ENCODE assay signal across 18 cellular contexts in genomic region chr5:120160120-120160895, GRCh38.
A peak's percentile ranks its signal among the peaks of the same experiment; 100 is the strongest.
DNase-seq lines count a peak whose midpoint lies in the region; ATAC-seq and TF ChIP-seq lines count a peak whose summit lies in the region.
"Had no signal": no experiment of that assay in that cellular context is flagged by ENCODE, and none has a peak within 500 bp of the region (broad histone marks: within the 10 kb centered on the region; RNA-seq: fewer than 3 reads in every experiment).

No MANE protein-coding gene starts in this region.

- no peak overlapping the region for H3K9ac ChIP-seq in GM23248
- H3K9ac ChIP-seq in mammary epithelial cell (ENCODE audit: insufficient read depth, low read length), result no peak overlapping the region

- in situ Hi-C loops in GM23248 (cut with MboI) (no loop called here), mammary epithelial cell (cut with MboI; ENCODE audit: low sequenced_read_pairs in 2 of 2) (no loop called here)

- H3K36me3 ChIP-seq in GM23248 (ENCODE audit: low read depth) (no peaks in the 10 kb centered on the region), mammary epithelial cell (ENCODE audit: insufficient read depth, low read length) (no peaks in the 10 kb centered on the region)
- H3K36me3 ChIP-seq: heart left ventricle, neutrophil had no signal

- no peaks in the 10 kb centered on the region for H3K79me2 ChIP-seq in GM23248 (ENCODE audit: insufficient read depth)
- no peaks in the 10 kb centered on the region for H3K79me2 ChIP-seq in mammary epithelial cell (ENCODE audit: insufficient read depth, low read length)

- no peaks in the 10 kb centered on the region for H3K27me3 ChIP-seq in GM23248 (replicated peaks; ENCODE audit: insufficient read depth)
- H3K27me3 ChIP-seq in mammary epithelial cell (ENCODE audit: insufficient read depth, low read length), result no peaks in the 10 kb centered on the region
- H3K27me3 ChIP-seq: heart left ventricle, neutrophil had no signal

- no peak overlapping the region for H3K27ac Mint-ChIP-seq in activated naive CD4-positive, alpha-beta T cell treated with anti-CD3 and anti-CD28 coated beads, Interleukin-2, amount 50 U/mL, for 72 hours
- H3K27ac Mint-ChIP-seq: activated naive CD8-positive, alpha-beta T cell treated with anti-CD3 and anti-CD28 coated beads, Interleukin-2, amount 10 ng/mL, durations not matched to agents 7 days and 5 days; CD4-positive, alpha-beta T cell had no signal

- intact Hi-C loops in mammary epithelial cell (cut with micrococcal nuclease), result no loop called here

- CTCF ChIA-PET in mammary epithelial cell (lab: Charles Lee; ENCODE audit: low non-redundant PET), result no interaction called here

- 31 to 37% methylated on average over 4 of the region's 4 CpGs for WGBS in GM23248 (ENCODE audit: low coverage in 1 of 2, low lambda C conversion rate in 2 of 2, missing lambda C conversion rate in 2 of 2), 2 experiments
- WGBS in mammary epithelial cell (ENCODE audit: low coverage, missing lambda C conversion rate), result 78% methylated on average over 4 of the region's 4 CpGs

- no peak for TF ChIP-seq CTCF in mammary epithelial cell (conservative IDR thresholded peaks at IDR 0.05 in 1 of 2, IDR thresholded peaks at IDR 0.05 in 1 of 2; ENCODE audit: extremely low read depth in 1 of 2, insufficient read depth in 1 of 2, low read depth in 1 of 2, low read length in 2 of 2)

- no peaks in the 10 kb centered on the region for H4K20me1 ChIP-seq in GM23248 (ENCODE audit: insufficient read depth)
- H4K20me1 ChIP-seq in mammary epithelial cell (ENCODE audit: insufficient read depth, low read length), result no peaks in the 10 kb centered on the region

- H3K4me3 ChIP-seq in GM23248 (no peak overlapping the region), mammary epithelial cell (replicated peaks in 1 of 3; ENCODE audit: insufficient read depth in 1 of 3, low read depth in 2 of 3, low read length in 3 of 3) (no peak overlapping the region)
- H3K4me3 ChIP-seq: heart left ventricle, skin epidermis had no signal

- H2AFZ ChIP-seq in GM23248, result no peak overlapping the region
- no peak overlapping the region for H2AFZ ChIP-seq in mammary epithelial cell (ENCODE audit: low read depth, low read length)

- dilution Hi-C loops in mammary epithelial cell (cut with HindIII; ENCODE audit: low sequenced_read_pairs), result no loop called here

- H3K4me1 ChIP-seq in GM23248 (ENCODE audit: insufficient read depth) (peaks cover 21% of the 10 kb centered on the region), mammary epithelial cell (ENCODE audit: insufficient read depth, low read length) (no peaks in the 10 kb centered on the region)
- H3K4me1 ChIP-seq: heart left ventricle had no signal

- no peak for ATAC-seq in HG03196 (IDR thresholded peaks at IDR 0.05; ENCODE audit: unreplicated experiment)
- ATAC-seq in activated naive CD4-positive, alpha-beta T cell treated with anti-CD3 and anti-CD28 coated beads, Interleukin-2, amount 50 U/mL, for 72 hours, result no peak
- ATAC-seq: heart left ventricle had no signal

- peak overlapping the region; percentile 58 for H3K27ac ChIP-seq in GM23248
- no peak overlapping the region for H3K27ac ChIP-seq in mammary epithelial cell (ENCODE audit: insufficient read depth, low read depth, low read length)
- H3K27ac ChIP-seq: heart left ventricle, HL-60, neutrophil, skin epidermis had no signal

- H3K9me3 ChIP-seq in GM23248 (ENCODE audit: low read depth), result no peaks in the 10 kb centered on the region
- H3K9me3 ChIP-seq in mammary epithelial cell (replicated peaks; ENCODE audit: insufficient read depth, low read length), result no peaks in the 10 kb centered on the region
- H3K9me3 ChIP-seq: heart left ventricle, neutrophil had no signal

- peak; percentile 86 for DNase-seq in GM23248
- peak; percentile 13 for DNase-seq in NCI-H2081 treated with DMSO at 0.1 percent for 48 hours (lab: John Stamatoyannopoulos, UW)
- DNase-seq in mammary epithelial cell, result peak; percentile 85
- DNase-seq in renal cortical epithelial cell (ENCODE audit: low read depth), result peak; percentile 70
- DNase-seq in activated naive CD4-positive, alpha-beta T cell treated with anti-CD3 and anti-CD28 coated beads, Interleukin-2, amount 50 U/mL, for 72 hours (ENCODE audit: low spot score in 2 of 2), result no peak
- DNase-seq in NCI-H526 (lab: John Stamatoyannopoulos, UW), result no peak
- DNase-seq: activated CD4-positive, alpha-beta T cell treated with anti-CD3 and anti-CD28 coated beads for 48 hours; activated naive CD8-positive, alpha-beta T cell treated with anti-CD3 and anti-CD28 coated beads, Interleukin-2, amount 10 ng/mL, durations not matched to agents 7 days and 5 days; CD4-positive, alpha-beta T cell; heart left ventricle; kidney; NCI-H2107; Right ventricle myocardium superior; stimulated activated naive CD4-positive, alpha-beta T cell had no signal

- H3K4me2 ChIP-seq in GM23248 (ENCODE audit: unreplicated experiment) (peak overlapping the region; percentile 27), mammary epithelial cell (ENCODE audit: insufficient read depth, low read depth, low read length) (no peak overlapping the region)

- no peaks in the 10 kb centered on the region for H3K9me2 ChIP-seq in GM23248 (ENCODE audit: insufficient read depth)

- no TSS peak for BruUV-seq in mammary epithelial cell (replicated peaks; lab: Mats Ljungman, UMichigan)

- no peaks in the 10 kb centered on the region for H3K9me3 Mint-ChIP-seq in activated naive CD4-positive, alpha-beta T cell treated with anti-CD3 and anti-CD28 coated beads, Interleukin-2, amount 50 U/mL, for 72 hours
- H3K9me3 Mint-ChIP-seq: activated naive CD8-positive, alpha-beta T cell treated with anti-CD3 and anti-CD28 coated beads, Interleukin-2, amount 10 ng/mL, durations not matched to agents 7 days and 5 days; CD4-positive, alpha-beta T cell had no signal

- H3F3A ChIP-seq in GM23248 (ENCODE audit: insufficient read depth), result peaks cover 12% of the 10 kb centered on the region

- no peaks in the 10 kb centered on the region for H3K36me3 Mint-ChIP-seq in activated naive CD4-positive, alpha-beta T cell treated with anti-CD3 and anti-CD28 coated beads, Interleukin-2, amount 50 U/mL, for 72 hours
- H3K36me3 Mint-ChIP-seq: activated naive CD8-positive, alpha-beta T cell treated with anti-CD3 and anti-CD28 coated beads, Interleukin-2, amount 10 ng/mL, durations not matched to agents 7 days and 5 days had no signal

Comparison
In these comparisons a context has a peak if more than half of its experiments do, and no peak if none do; other contexts are left out.
1. DNase-seq: peak in GM23248 (single experiment), NCI-H2081 treated with DMSO at 0.1 percent for 48 hours (single experiment), mammary epithelial cell (single experiment) and renal cortical epithelial cell (single experiment); none in activated naive CD4-positive, alpha-beta T cell treated with anti-CD3 and anti-CD28 coated beads, Interleukin-2, amount 50 U/mL, for 72 hours (0 of 2) and NCI-H526 (0 of 2).